9 cellular contexts compared by ENCODE assay signal in the genomic region with DNA sequence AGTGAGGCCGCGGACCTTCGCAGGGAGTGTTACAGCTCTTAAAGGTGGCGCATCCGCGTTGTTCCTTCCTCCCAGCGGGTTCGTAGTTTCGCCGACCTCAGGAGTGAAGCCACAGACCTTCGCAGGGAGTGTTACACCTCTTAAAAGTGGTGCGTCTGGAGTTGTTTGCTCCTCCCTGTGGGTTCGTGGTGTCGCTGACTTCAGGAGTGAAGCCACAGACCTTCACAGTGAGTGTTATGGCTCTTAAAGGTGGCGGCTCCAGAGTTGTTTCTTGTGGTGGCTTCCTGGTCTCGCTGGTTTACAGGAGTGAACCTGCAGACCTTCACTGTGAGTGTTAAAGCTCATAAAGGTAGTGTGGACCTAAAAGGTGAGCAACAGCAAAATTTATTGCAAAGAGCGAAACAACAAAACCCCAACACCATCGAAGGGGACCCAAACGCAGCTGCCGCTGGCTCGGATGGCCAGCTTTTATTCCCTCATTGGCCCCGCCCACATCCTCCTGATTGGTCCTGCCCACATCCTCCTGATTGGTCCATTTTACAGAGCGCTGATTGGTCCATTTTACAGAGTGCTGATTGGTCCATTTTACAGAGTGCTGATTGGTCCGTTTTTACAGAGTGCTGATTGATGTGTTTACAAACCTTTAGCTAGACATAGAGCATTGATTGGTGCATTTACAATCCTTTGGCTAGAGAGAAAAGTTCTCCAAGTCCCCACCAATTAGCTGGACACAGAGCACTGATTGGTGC. TPM values are rescaled to one million over a fixed set of nuclear protein-coding genes. Genes with fewer than 3 reads are reported as not detected.
DNase-seq lines count a peak whose midpoint lies in the region; ATAC-seq lines count a peak whose summit lies in the region.
"Had no signal": no experiment of that assay in that cellular context is flagged by ENCODE, and none has a peak within 500 bp of the region (broad histone marks: within the 10 kb centered on the region; RNA-seq: fewer than 3 reads in every experiment).

No MANE protein-coding gene starts in this region.

- peak; percentile 27 for DNase-seq in MG63
- DNase-seq in activated CD4-positive, alpha-beta T cell treated with anti-CD3 and anti-CD28 coated beads, Interleukin-2, amount 50 U/mL, for 4 hours: peak; percentile 73 to 76
- DNase-seq in activated naive CD8-positive, alpha-beta T cell treated with anti-CD3 and anti-CD28 coated beads, Interleukin-2, amount 50 U/mL, for 24 hours: peak; percentile 74
- DNase-seq in stimulated activated CD8-positive, alpha-beta memory T cell treated with anti-CD3 and anti-CD28 coated beads, Interleukin-12 subunit alpha, Interleukin-12 subunit beta, amount 100 ng/mL, for 1 hour (ENCODE audit: low read depth): peak; percentile 48
- no peak for DNase-seq in middle frontal gyrus (ENCODE audit: extremely low spot score, low spot score)
- DNase-seq in NOMO-1 (lab: John Stamatoyannopoulos, UW; ENCODE audit: unreplicated experiment in 2 of 2): no peak
- no peak for DNase-seq in caudate nucleus (lab: John Stamatoyannopoulos, UW)
- DNase-seq in KBM-7: no peak
- DNase-seq: NCI-H1105 had no signal

- peaks cover 7% of the 10 kb centered on the region for H3K9me3 Mint-ChIP-seq in activated naive CD8-positive, alpha-beta T cell treated with anti-CD3 and anti-CD28 coated beads, Interleukin-2, amount 50 U/mL, for 24 hours

- no peaks in the 10 kb centered on the region for H3K36me3 ChIP-seq in MG63

- peaks cover 3% of the 10 kb centered on the region; the same call in 1 of the 2 replicates for H3K27me3 ChIP-seq in MG63

- H3K27ac Mint-ChIP-seq in activated naive CD8-positive, alpha-beta T cell treated with anti-CD3 and anti-CD28 coated beads, Interleukin-2, amount 50 U/mL, for 24 hours: peak overlapping the region; percentile 77

- peaks cover 4% of the 10 kb centered on the region; the same call in 1 of the 2 replicates for H3K9me3 ChIP-seq in MG63

- peaks cover 33% of the 10 kb centered on the region for H3K27me3 Mint-ChIP-seq in activated naive CD8-positive, alpha-beta T cell treated with anti-CD3 and anti-CD28 coated beads, Interleukin-2, amount 50 U/mL, for 24 hours

- ATAC-seq in activated naive CD8-positive, alpha-beta T cell treated with anti-CD3 and anti-CD28 coated beads, Interleukin-2, amount 50 U/mL, for 24 hours: peak; percentile 69

- peaks cover 1% of the 10 kb centered on the region for H3K36me3 Mint-ChIP-seq in activated naive CD8-positive, alpha-beta T cell treated with anti-CD3 and anti-CD28 coated beads, Interleukin-2, amount 50 U/mL, for 24 hours (ENCODE audit: low read depth)

- H3K4me1 Mint-ChIP-seq in activated naive CD8-positive, alpha-beta T cell treated with anti-CD3 and anti-CD28 coated beads, Interleukin-2, amount 50 U/mL, for 24 hours: peaks cover 29% of the 10 kb centered on the region

- H3K4me3 ChIP-seq in MG63: peak overlapping the region; percentile 21

- in situ Hi-C loops in KBM-7 (cut with MboI; ENCODE audit: low pct_unique_long_range_greater_than_20kb, low sequenced_read_pairs): no loop called here

- H3K4me3 Mint-ChIP-seq in activated naive CD8-positive, alpha-beta T cell treated with anti-CD3 and anti-CD28 coated beads, Interleukin-2, amount 50 U/mL, for 24 hours: peak overlapping the region; percentile 79

- no peak overlapping the region for H3K27ac ChIP-seq in caudate nucleus (ENCODE audit: low read depth, low read length)

RNA-seq across cellular contexts. Expression of gene TMEM45B, which starts 1.2 kb away (rescaled TPM):
- not detected in 2 replicates for total RNA-seq in MG63 (2014; rRNA removed; shearing (Covaris generic); ENCODE audit: low replicate concordance)

Comparison
In these comparisons a context has a peak if more than half of its experiments do, and no peak if none do; other contexts are left out.
1. DNase-seq: peak in MG63 (single experiment), activated CD4-positive, alpha-beta T cell treated with anti-CD3 and anti-CD28 coated beads, Interleukin-2, amount 50 U/mL, for 4 hours (2 of 2), activated naive CD8-positive, alpha-beta T cell treated with anti-CD3 and anti-CD28 coated beads, Interleukin-2, amount 50 U/mL, for 24 hours (single experiment) and stimulated activated CD8-positive, alpha-beta memory T cell treated with anti-CD3 and anti-CD28 coated beads, Interleukin-12 subunit alpha, Interleukin-12 subunit beta, amount 100 ng/mL, for 1 hour (single experiment); none in middle frontal gyrus (single experiment), NOMO-1 (0 of 2), caudate nucleus (0 of 61) and KBM-7 (single experiment).